In genomic region chr6:54198134-54198533, GRCh38 we compare ENCODE assay signal across 23 cellular contexts.
DNase-seq lines count a peak whose midpoint lies in the region; ATAC-seq and TF ChIP-seq lines count a peak whose summit lies in the region.
"Had no signal": no experiment of that assay in that cellular context is flagged by ENCODE, and none has a peak within 500 bp of the region (broad histone marks: within the 10 kb centered on the region; RNA-seq: fewer than 3 reads in every experiment).

No MANE protein-coding gene starts in this region.

- no peak for ATAC-seq in WTC11
- ATAC-seq: stimulated activated memory B cell treated with anti-CD40 and anti-IgM and Interleukin-4, amounts not matched to agents 10 μg/mL and 1 μg/mL and 100 μg/mL, for 72 hours had no signal

- TF ChIP-seq POLR2A in erythroblast (IDR thresholded peaks at IDR 0.05; ENCODE audit: low read length), result no peak
- TF ChIP-seq POLR2A in lower leg skin (IDR thresholded peaks at IDR 0.05), result no peak

- H3K4me3 ChIP-seq in hepatocyte (no peak overlapping the region), lower leg skin (ENCODE audit: low read depth, poor library complexity, severe bottlenecking) (no peak overlapping the region)
- H3K4me3 ChIP-seq: gastrocnemius medialis, sigmoid colon, thyroid gland had no signal

- H3K4me1 ChIP-seq in hepatocyte (ENCODE audit: insufficient read depth), result no peaks in the 10 kb centered on the region
- H3K4me1 ChIP-seq: parathyroid adenoma had no signal

- H3K9me2 ChIP-seq in hepatocyte (replicated peaks; ENCODE audit: insufficient read depth), result no peaks in the 10 kb centered on the region

- no peaks in the 10 kb centered on the region for H3K9me3 ChIP-seq in hepatocyte (ENCODE audit: low read depth)
- H3K9me3 ChIP-seq: gastrocnemius medialis, sigmoid colon, thyroid gland had no signal

- H2AFZ ChIP-seq in hepatocyte, result no peak overlapping the region
- H2AFZ ChIP-seq: parathyroid adenoma had no signal

- no peaks in the 10 kb centered on the region for H3K79me2 ChIP-seq in hepatocyte
- H3K79me2 ChIP-seq: parathyroid adenoma had no signal

- no peaks in the 10 kb centered on the region for H4K20me1 ChIP-seq in hepatocyte (ENCODE audit: insufficient read depth, poor library complexity, severe bottlenecking)

- H3K4me2 ChIP-seq in hepatocyte, result no peak overlapping the region

- H3K9me3 Mint-ChIP-seq in WTC11, result no peaks in the 10 kb centered on the region
- H3K9me3 Mint-ChIP-seq in activated CD4-positive, alpha-beta T cell treated with anti-CD3 and anti-CD28 coated beads, Interleukin-2, amount 10 ng/mL, durations not matched to agents 24 days and 14 days, result no peaks in the 10 kb centered on the region
- H3K9me3 Mint-ChIP-seq: activated CD4-positive, alpha-beta T cell treated with anti-CD3 and anti-CD28 coated beads, Interleukin-2, amount 10 ng/mL, durations not matched to agents 7 days and 5 days; mesothelial cell of epicardium; nephron had no signal

- WGBS in hepatocyte (ENCODE audit: low lambda C conversion rate, missing lambda C conversion rate), result 92% methylated on average over 3 of the region's 3 CpGs
- WGBS in lower leg skin, 2 donors, result 94 to 95% methylated on average over 3 of the region's 3 CpGs

- no peaks in the 10 kb centered on the region for H3K36me3 ChIP-seq in hepatocyte (replicated peaks; ENCODE audit: insufficient read depth, low read depth)
- H3K36me3 ChIP-seq: sigmoid colon, thyroid gland had no signal

- peaks cover 13% of the 10 kb centered on the region for H3K4me1 Mint-ChIP-seq in WTC11
- no peaks in the 10 kb centered on the region for H3K4me1 Mint-ChIP-seq in activated CD4-positive, alpha-beta T cell treated with anti-CD3 and anti-CD28 coated beads, Interleukin-2, amount 10 ng/mL, durations not matched to agents 24 days and 14 days
- H3K4me1 Mint-ChIP-seq: activated CD4-positive, alpha-beta T cell treated with anti-CD3 and anti-CD28 coated beads, Interleukin-2, amount 10 ng/mL, durations not matched to agents 7 days and 5 days; stimulated activated memory B cell treated with anti-CD40 and anti-IgM and Interleukin-4, amounts not matched to agents 10 μg/mL and 1 μg/mL and 100 μg/mL, for 72 hours had no signal

- no peak overlapping the region for H3K27ac Mint-ChIP-seq in WTC11
- H3K27ac Mint-ChIP-seq in activated CD4-positive, alpha-beta T cell treated with anti-CD3 and anti-CD28 coated beads, Interleukin-2, amount 10 ng/mL, durations not matched to agents 24 days and 14 days, result no peak overlapping the region
- H3K27ac Mint-ChIP-seq: activated CD4-positive, alpha-beta T cell treated with anti-CD3 and anti-CD28 coated beads, Interleukin-2, amount 10 ng/mL, durations not matched to agents 7 days and 5 days; mesothelial cell of epicardium; nephron; stimulated activated memory B cell treated with anti-CD40 and anti-IgM and Interleukin-4, amounts not matched to agents 10 μg/mL and 1 μg/mL and 100 μg/mL, for 72 hours had no signal

- no peaks in the 10 kb centered on the region for H3K36me3 Mint-ChIP-seq in WTC11
- no peaks in the 10 kb centered on the region for H3K36me3 Mint-ChIP-seq in activated CD4-positive, alpha-beta T cell treated with anti-CD3 and anti-CD28 coated beads, Interleukin-2, amount 10 ng/mL, durations not matched to agents 24 days and 14 days (ENCODE audit: low read depth)
- H3K36me3 Mint-ChIP-seq: mesothelial cell of epicardium; stimulated activated memory B cell treated with anti-CD40 and anti-IgM and Interleukin-4, amounts not matched to agents 10 μg/mL and 1 μg/mL and 100 μg/mL, for 72 hours had no signal

- no peak overlapping the region for H3K4me3 Mint-ChIP-seq in WTC11
- H3K4me3 Mint-ChIP-seq in activated CD4-positive, alpha-beta T cell treated with anti-CD3 and anti-CD28 coated beads, Interleukin-2, amount 10 ng/mL, durations not matched to agents 24 days and 14 days, result no peak overlapping the region
- H3K4me3 Mint-ChIP-seq: activated CD4-positive, alpha-beta T cell treated with anti-CD3 and anti-CD28 coated beads, Interleukin-2, amount 10 ng/mL, durations not matched to agents 7 days and 5 days; mesothelial cell of epicardium; nephron; stimulated activated memory B cell treated with anti-CD40 and anti-IgM and Interleukin-4, amounts not matched to agents 10 μg/mL and 1 μg/mL and 100 μg/mL, for 72 hours had no signal

- TF ChIP-seq CTCF in WTC11 (IDR thresholded peaks at IDR 0.05) (no peak), hepatocyte (IDR thresholded peaks at IDR 0.05; ENCODE audit: poor library complexity) (no peak), lower leg skin (IDR thresholded peaks at IDR 0.05) (no peak)

- intact Hi-C loops in lower leg skin (cut with DNase I; ENCODE audit: low total_unique reads), result no loop called here
- intact Hi-C loops in activated CD4-positive, alpha-beta T cell treated with anti-CD3 and anti-CD28 coated beads, Interleukin-2, amount 10 ng/mL, durations not matched to agents 24 days and 14 days (cut with micrococcal nuclease), result no loop called here

- POLR2A ChIA-PET in WTC11 (lab: Charles Lee), result no interaction called here

- CTCF ChIA-PET in WTC11 (lab: Charles Lee), result no interaction called here

- DNase-seq in MV-4-11 (lab: John Stamatoyannopoulos, UW) (peak; percentile 94), WTC11 (ENCODE audit: low spot score) (no peak), hepatocyte (ENCODE audit: low spot score) (peak; percentile 11), amygdala (lab: John Stamatoyannopoulos, UW) (no peak), erythroblast (lab: John Stamatoyannopoulos, UW) (no peak), lower leg skin (ENCODE audit: low spot score in 2 of 2) (no peak)
- no peak for DNase-seq in activated CD4-positive, alpha-beta T cell treated with anti-CD3 and anti-CD28 coated beads, Interleukin-2, amount 10 ng/mL, durations not matched to agents 24 days and 14 days
- DNase-seq: activated CD4-positive, alpha-beta T cell treated with anti-CD3 and anti-CD28 coated beads, Interleukin-2, amount 10 ng/mL, durations not matched to agents 7 days and 5 days; COR-L47; dermis blood vessel endothelial cell; DND-41; gastrocnemius medialis; kidney glomerular epithelial cell; NCI-H146; NCI-H2171; NCI-H526 treated with DMSO at 0.1 percent for 48 hours; Right ventricle myocardium superior; sigmoid colon; thyroid gland had no signal

- H3K27me3 ChIP-seq in hepatocyte, result no peaks in the 10 kb centered on the region
- H3K27me3 ChIP-seq: gastrocnemius medialis, sigmoid colon, thyroid gland had no signal

- no peak overlapping the region for H3K27ac ChIP-seq in hepatocyte
- H3K27ac ChIP-seq: parathyroid adenoma, sigmoid colon, thyroid gland had no signal

- H3K27me3 Mint-ChIP-seq in WTC11 (ENCODE audit: low read depth), result peaks cover 25% of the 10 kb centered on the region
- H3K27me3 Mint-ChIP-seq in activated CD4-positive, alpha-beta T cell treated with anti-CD3 and anti-CD28 coated beads, Interleukin-2, amount 10 ng/mL, durations not matched to agents 24 days and 14 days, result no peaks in the 10 kb centered on the region
- H3K27me3 Mint-ChIP-seq: activated CD4-positive, alpha-beta T cell treated with anti-CD3 and anti-CD28 coated beads, Interleukin-2, amount 10 ng/mL, durations not matched to agents 7 days and 5 days; stimulated activated memory B cell treated with anti-CD40 and anti-IgM and Interleukin-4, amounts not matched to agents 10 μg/mL and 1 μg/mL and 100 μg/mL, for 72 hours had no signal

TF ChIP-seq in WTC11, 78 proteins besides CTCF, POLR2A, EP300 and RAD21:
- TF ChIP-seq IRF1 (CRISPR knock-in tag; IDR thresholded peaks at IDR 0.05) (no peak), GABPB1 (CRISPR knock-in tag; IDR thresholded peaks at IDR 0.05) (0 out of 2 replicates have a peak, but pooled peaks have one; percentile 35)

Comparison
In these comparisons a context has a peak if more than half of its experiments do, and no peak if none do; other contexts are left out.
1. DNase-seq: peak in MV-4-11 (single experiment) and hepatocyte (single experiment); none in WTC11 (single experiment), amygdala (0 of 56), erythroblast (0 of 2), lower leg skin (0 of 2) and activated CD4-positive, alpha-beta T cell treated with anti-CD3 and anti-CD28 coated beads, Interleukin-2, amount 10 ng/mL, durations not matched to agents 24 days and 14 days (single experiment).